Comparison of ENCODE assay signal across 8 cellular contexts in genomic region chr12:41932470-41932991, GRCh38.
DNase-seq lines count a peak whose midpoint lies in the region; ATAC-seq, FAIRE-seq and TF ChIP-seq lines count a peak whose summit lies in the region.

No MANE protein-coding gene starts in this region.

- POLR2A ChIA-PET in PC-3 (lab: Charles Lee; ENCODE audit: unreplicated experiment) = no interaction called here

- intact Hi-C loops in PC-3 (cut with micrococcal nuclease) = no loop called here

- peak overlapping the region; percentile 87 for H2AFZ ChIP-seq in PC-3 (ENCODE audit: low read length)

- H3K4me2 ChIP-seq in PC-3 (ENCODE audit: low read length) = peak overlapping the region; percentile 85

- H3K9me2 ChIP-seq in PC-3 (replicated peaks; ENCODE audit: low read length) = no peaks in the 10 kb centered on the region

- CTCF ChIA-PET in PC-3 (lab: Charles Lee) = no interaction called here

- no peaks in the 10 kb centered on the region for H3K9me3 ChIP-seq in PC-3 (ENCODE audit: low read length)
- H3K9me3 ChIP-seq in small intestine (ENCODE audit: control insufficient read depth, low read depth) = no peaks in the 10 kb centered on the region

- H3K4me1 ChIP-seq in PC-3 (ENCODE audit: insufficient read depth, low read length) (no peaks in the 10 kb centered on the region), small intestine (ENCODE audit: control insufficient read depth in 2 of 2, insufficient read depth in 1 of 2, low read depth in 1 of 2, low read length in 1 of 2) (no peaks in the 10 kb centered on the region)

- peak; percentile 74 for ATAC-seq in PC-3
- ATAC-seq in HG02571 (IDR thresholded peaks at IDR 0.05; ENCODE audit: unreplicated experiment) = no peak

- H3K36me3 ChIP-seq in PC-3 (ENCODE audit: low read depth, low read length) (no peaks in the 10 kb centered on the region), small intestine (ENCODE audit: control insufficient read depth in 2 of 2, insufficient read depth in 2 of 2, low read length in 2 of 2) (no peaks in the 10 kb centered on the region)

- H3K9ac ChIP-seq in PC-3 (ENCODE audit: low read length) = no peak overlapping the region

- peak; percentile 18 for DNase-seq in activated T-cell treated with anti-CD3 and anti-CD28 coated beads, Interleukin-2, amount 50 U/mL, for 1 hour
- DNase-seq in activated T-cell treated with anti-CD3 and anti-CD28 coated beads for 4 hours (no peak), HuH-7 (ENCODE audit: low spot score) (peak; percentile 50), PC-3 (peak; percentile 10), choroid plexus epithelial cell (ENCODE audit: low read depth) (peak; percentile 18), kidney tubule cell (ENCODE audit: low spot score) (peak; percentile 48), small intestine (peak; percentile 2)

- no peaks in the 10 kb centered on the region for H3F3A ChIP-seq in PC-3 (ENCODE audit: low read length, unreplicated experiment)

- no peak overlapping the region for H3K27ac ChIP-seq in PC-3 (ENCODE audit: low read length)
- H3K27ac ChIP-seq in small intestine (ENCODE audit: low read depth in 1 of 2, low read length in 1 of 2) = peak overlapping the region in 1 of 2 donors; percentile 10

- no TSS peak for BruUV-seq in PC-3 (replicated peaks; lab: Mats Ljungman, UMichigan)

- FAIRE-seq in small intestine (lab: Jason Lieb, UNC) = no peak

- no peaks in the 10 kb centered on the region for H4K20me1 ChIP-seq in PC-3 (ENCODE audit: low read length)

- 1 to 2% (median 1%) methylated on average over 34 to 35 of the region's 35 CpGs for WGBS in small intestine, 3 donors

- H3K4me3 ChIP-seq in PC-3 (ENCODE audit: low read length) (peak overlapping the region; percentile 66), choroid plexus epithelial cell (ENCODE audit: low read depth, low read length) (peak overlapping the region; percentile 55), small intestine (ENCODE audit: low read depth in 1 of 2, low read length in 2 of 2) (peak overlapping the region; percentile 29 to 40)

- H3K27me3 ChIP-seq in PC-3 (ENCODE audit: low read length) = peaks cover 12% of the 10 kb centered on the region; the same call in 1 of the 2 replicates
- H3K27me3 ChIP-seq in small intestine (ENCODE audit: control insufficient read depth in 2 of 2, insufficient read depth in 2 of 2, low read length in 2 of 2) = no peaks in the 10 kb centered on the region

- no peak for TF ChIP-seq CTCF in PC-3 (conservative IDR thresholded peaks at IDR 0.05; ENCODE audit: low read depth, low read length)
- TF ChIP-seq CTCF in choroid plexus epithelial cell (conservative IDR thresholded peaks at IDR 0.05; ENCODE audit: low read depth, low read length) = no peak

- H3K79me2 ChIP-seq in PC-3 (ENCODE audit: low read length) = no peaks in the 10 kb centered on the region
